Comparison of ENCODE assay signal across 8 cellular contexts in the genomic region with DNA sequence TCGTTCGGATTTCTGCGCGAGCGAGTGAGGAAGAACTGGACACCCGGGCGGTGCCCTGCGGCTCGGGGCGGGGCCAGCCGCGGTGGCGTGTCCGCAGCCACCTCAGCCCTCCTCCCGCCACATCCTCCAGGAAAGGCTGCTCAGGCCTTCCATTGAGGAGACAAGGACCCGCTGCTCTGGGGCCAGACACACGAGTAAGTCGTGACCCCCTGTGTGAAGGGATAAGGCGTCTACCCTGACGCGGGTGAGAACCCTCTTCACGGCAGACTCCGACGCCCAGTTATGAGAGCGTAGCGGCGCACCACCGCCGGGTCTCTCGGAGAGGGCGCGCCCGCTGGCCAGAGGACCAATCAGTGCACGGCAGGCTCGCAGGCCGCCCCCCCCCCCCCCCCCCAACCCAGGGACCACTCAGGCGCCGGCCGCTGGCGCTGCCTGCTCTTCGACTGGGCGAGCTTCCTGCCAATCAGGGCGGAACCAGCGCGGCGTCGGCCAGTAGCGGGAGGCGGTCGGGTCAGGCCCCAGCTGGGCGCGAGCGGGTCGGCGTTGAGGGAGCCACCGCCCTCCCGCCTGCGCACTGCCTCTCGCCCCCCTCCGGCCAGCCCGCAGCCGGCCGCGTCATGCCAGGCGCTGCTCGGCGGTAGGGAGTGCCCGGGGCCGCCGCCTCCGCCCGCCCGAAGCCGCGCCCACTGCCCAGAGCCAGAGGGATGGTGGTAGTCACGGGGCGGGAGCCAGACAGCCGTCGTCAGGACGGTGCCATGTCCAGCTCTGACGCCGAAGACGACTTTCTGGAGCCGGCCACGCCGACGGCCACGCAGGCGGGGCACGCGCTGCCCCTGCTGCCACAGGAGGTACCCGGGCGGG. TPM values are rescaled to one million over a fixed set of nuclear protein-coding genes. Genes with fewer than 3 reads are reported as not detected.
A peak's percentile ranks its signal among the peaks of the same experiment; 100 is the strongest.
DNase-seq lines count a peak whose midpoint lies in the region; ATAC-seq and TF ChIP-seq lines count a peak whose summit lies in the region.

A gene (plus strand): TSS at position 521 of the 861 bp plus-strand sequence. CDS start 184 bp downstream, at position 705.

- no peaks in the 10 kb centered on the region for H3K9me3 ChIP-seq in left lung

- peaks cover 0 to 42% of the 10 kb centered on the region in 2 donors for H3K4me1 ChIP-seq in left lung

- intact Hi-C loops in left lung (cut with DNase I), result no loop called here

- TF ChIP-seq CTCF in C4-2B (conservative IDR thresholded peaks at IDR 0.05) (no peak), left lung (IDR thresholded peaks at IDR 0.05) (no peak)

- DNase-seq in NCI-H748 (lab: John Stamatoyannopoulos, UW; ENCODE audit: unreplicated experiment) (peak; percentile 98), dedifferentiated amniotic fluid mesenchymal stem cell (ENCODE audit: extremely low spot score) (peak; percentile 98), left lung (peak; percentile 99)
- DNase-seq in activated CD4-positive, alpha-beta T cell treated with anti-CD3 and anti-CD28 coated beads, Interleukin-2, amount 50 U/mL, for 1 hour, result peak; percentile 92
- peak; percentile 87 for DNase-seq in stimulated activated CD4-positive, alpha-beta T cell treated with anti-CD3 and anti-CD28 coated beads, Interleukin-2, amount 100 ng/mL, for 4 hours (ENCODE audit: low read depth)

- peak within 1 kb of the TSS; percentile 61 for H3K27ac ChIP-seq in C4-2B
- peak within 1 kb of the TSS; percentile 95 to 98 for H3K27ac ChIP-seq in left lung

- H3K4me3 ChIP-seq in left lung, result peak within 1 kb of the TSS; percentile 56 to 70

- H3K27me3 ChIP-seq in left lung, result no peaks in the 10 kb centered on the region

- peaks cover 0 to 6% of the 10 kb centered on the region in 2 donors for H3K36me3 ChIP-seq in left lung

- peak; percentile 92 for ATAC-seq in GM19395 (IDR thresholded peaks at IDR 0.05; ENCODE audit: unreplicated experiment)
- ATAC-seq in HG03558 (IDR thresholded peaks at IDR 0.05; ENCODE audit: extremely low read depth, unreplicated experiment), result peak; percentile 82
- ATAC-seq in left lung, result peak; percentile 94

RNA-seq across cellular contexts. Expression of the gene that starts here (rescaled TPM):
- 10 to 100 TPM; 10.4 to 12.4 TPM for total RNA-seq in left lung

Comparison
In these comparisons a context has a peak if more than half of its experiments do, and no peak if none do; other contexts are left out.
1. Peak in every context shown above with its lines: DNase-seq, ATAC-seq, H3K4me3 ChIP-seq and H3K27ac ChIP-seq.